ENCODE assay signal across 24 cellular contexts in genomic region chr3:65703820-65704219, GRCh38.
DNase-seq lines count a peak whose midpoint lies in the region; ATAC-seq, FAIRE-seq and TF ChIP-seq lines count a peak whose summit lies in the region.
"Had no signal": no experiment of that assay in that cellular context is flagged by ENCODE, and none has a peak within 500 bp of the region (broad histone marks: within the 10 kb centered on the region; RNA-seq: fewer than 3 reads in every experiment).

No MANE protein-coding gene starts in this region.

- no peaks in the 10 kb centered on the region for H3K79me1 ChIP-seq in H9 (ENCODE audit: insufficient read depth, low read depth, low read length, poor library complexity, severe bottlenecking)

- H2BK20ac ChIP-seq in H9 (ENCODE audit: low read depth, low read length, poor library complexity, severe bottlenecking): no peak overlapping the region

- no peak overlapping the region for H3K4me3 Mint-ChIP-seq in H9
- H3K4me3 Mint-ChIP-seq: B cell; CD4-positive, alpha-beta T cell; CD8-positive, alpha-beta T cell had no signal

- H4K91ac ChIP-seq in H9 (ENCODE audit: insufficient read length, low read depth, low read length): no peak overlapping the region

- in situ Hi-C loops in K562 (cut with MboI): no loop called here

- H2BK120ac ChIP-seq in H9 (ENCODE audit: low read depth, low read length, poor library complexity, severe bottlenecking): no peak overlapping the region

- no peak overlapping the region for H2BK15ac ChIP-seq in H9 (ENCODE audit: low read depth, low read length)

- H3K4me1 Mint-ChIP-seq in H9: peaks cover 16 to 17% of the 10 kb centered on the region in 2 experiments
- H3K4me1 Mint-ChIP-seq: B cell had no signal

- H4K5ac ChIP-seq in H9 (ENCODE audit: insufficient read length, low read depth, low read length): no peak overlapping the region

- FAIRE-seq in A549 (lab: Jason Lieb, UNC) (no peak), K562 (lab: Jason Lieb, UNC) (no peak), keratinocyte (lab: Jason Lieb, UNC) (peak; percentile 39)
- FAIRE-seq: A204.1, D721Med, G401.6, GM12891, GM19239 had no signal

- 0 out of 7 replicates have a peak overlapping the region, but pooled peaks of 1 of the 3 experiments have one; percentile 51 for H3K27ac Mint-ChIP-seq in H9
- H3K27ac Mint-ChIP-seq: B cell; CD4-positive, alpha-beta T cell; CD8-positive, alpha-beta T cell had no signal

- TF ChIP-seq POLR2A in A549 (IDR thresholded peaks at IDR 0.05; ENCODE audit: low read length): no peak
- TF ChIP-seq POLR2A in K562 (conservative IDR thresholded peaks at IDR 0.05): no peak
- no peak for TF ChIP-seq POLR2A in esophagus muscularis mucosa (IDR thresholded peaks at IDR 0.05; ENCODE audit: low read depth)

- H3K79me2 ChIP-seq in H9 (ENCODE audit: insufficient read depth, low read length): 0 out of 2 replicates have a peak, but pooled peaks cover 1% of the 10 kb centered on the region
- H3K79me2 ChIP-seq in K562 (ENCODE audit: control insufficient read depth, insufficient read depth, low read length): no peaks in the 10 kb centered on the region
- H3K79me2 ChIP-seq in keratinocyte (ENCODE audit: control insufficient read depth, insufficient read depth, low read length): no peaks in the 10 kb centered on the region

- no peak overlapping the region for H3K4ac ChIP-seq in H9 (ENCODE audit: low read depth, low read length)

- H3K27ac ChIP-seq in A549 (no peak overlapping the region), H9 (ENCODE audit: insufficient read length, low read depth, low read length) (peak overlapping the region; percentile 32), K562 (ENCODE audit: extremely low read depth, low read depth, low read length) (no peak overlapping the region), keratinocyte (ENCODE audit: control insufficient read depth, insufficient read depth, low read length) (no peak overlapping the region), esophagus muscularis mucosa (replicated peaks in 1 of 4) (no peak overlapping the region)
- H3K27ac ChIP-seq: BLaER1 treated with 17β-estradiol and CSF1 and Interleukin-3, amounts not matched to agents 10 nM and 100 nM; C4-2B had no signal

- no peak overlapping the region for H3K18ac ChIP-seq in H9 (ENCODE audit: insufficient read length, low read depth, low read length)

- H3K23me2 ChIP-seq in H9 (ENCODE audit: insufficient read length, low read depth, low read length, poor library complexity, severe bottlenecking): no peaks in the 10 kb centered on the region

- no peak for TF ChIP-seq RAD21 in A549 (conservative IDR thresholded peaks at IDR 0.05 in 1 of 2, IDR thresholded peaks at IDR 0.05 in 1 of 2)
- TF ChIP-seq RAD21 in K562 (CRISPR knock-in tag; conservative IDR thresholded peaks at IDR 0.05 in 1 of 2, IDR thresholded peaks at IDR 0.05 in 1 of 2): no peak

- H2AFZ ChIP-seq in H9 (ENCODE audit: low read length): no peak overlapping the region
- H2AFZ ChIP-seq in K562 (ENCODE audit: low read depth, low read length): no peak overlapping the region
- no peak overlapping the region for H2AFZ ChIP-seq in keratinocyte (ENCODE audit: control insufficient read depth, low read length)

- H4K20me1 ChIP-seq in H9 (ENCODE audit: control insufficient read depth, insufficient read depth, insufficient read length) (no peaks in the 10 kb centered on the region), K562 (replicated peaks; ENCODE audit: control insufficient read depth, insufficient read depth, low read length) (no peaks in the 10 kb centered on the region), keratinocyte (ENCODE audit: control insufficient read depth, extremely low read depth, insufficient read depth, low read length) (no peaks in the 10 kb centered on the region)
- H4K20me1 ChIP-seq: BLaER1 treated with 17β-estradiol and CSF1 and Interleukin-3, amounts not matched to agents 10 nM and 100 nM had no signal

- H3K4me2 ChIP-seq in A549 (no peak overlapping the region), H9 (ENCODE audit: insufficient read depth, insufficient read length, low read length) (no peak overlapping the region), K562 (ENCODE audit: insufficient read depth, low read length) (no peak overlapping the region), keratinocyte (ENCODE audit: control insufficient read depth, extremely low read depth, insufficient read depth, low read depth, low read length) (no peak overlapping the region)
- H3K4me2 ChIP-seq: BLaER1 treated with 17β-estradiol and CSF1 and Interleukin-3, amounts not matched to agents 10 nM and 100 nM had no signal

- H3K9me3 Mint-ChIP-seq in H9: peaks cover 2 to 3% of the 10 kb centered on the region in 2 experiments; a peak in 2 of 5 replicates
- H3K9me3 Mint-ChIP-seq: CD4-positive, alpha-beta T cell had no signal

- H3K36me3 Mint-ChIP-seq in H9 (ENCODE audit: insufficient read depth in 1 of 3, low read depth in 3 of 3): peaks cover 2 to 5% (median 3%) of the 10 kb centered on the region in 3 experiments; a peak in 4 of 7 replicates
- H3K36me3 Mint-ChIP-seq: CD8-positive, alpha-beta T cell had no signal

- 78% methylated on average over 2 of the region's 2 CpGs for WGBS in A549 (ENCODE audit: missing lambda C conversion rate)
- WGBS in H9 (ENCODE audit: extremely low coverage, insufficient read length, low lambda C conversion rate): no CpG with 5 or more reads among the region's 2 CpGs
- 4% methylated on average over 2 of the region's 2 CpGs for WGBS in K562 (ENCODE audit: insufficient coverage, low coverage, missing lambda C conversion rate)
- WGBS in esophagus muscularis mucosa: 92% methylated on average over 2 of the region's 2 CpGs

- intact Hi-C loops in K562 (cut with micrococcal nuclease) (no loop called here), esophagus muscularis mucosa (cut with DNase I) (no loop called here)

- no peak overlapping the region for H3K4me3 ChIP-seq in A549
- no peak overlapping the region for H3K4me3 ChIP-seq in K562
- H3K4me3 ChIP-seq in keratinocyte (ENCODE audit: control insufficient read depth in 2 of 3, extremely low read depth in 1 of 3, insufficient read depth in 2 of 3, low read depth in 1 of 3, low read length in 3 of 3): no peak overlapping the region
- H3K4me3 ChIP-seq in esophagus muscularis mucosa: no peak overlapping the region
- H3K4me3 ChIP-seq: BLaER1 treated with 17β-estradiol and CSF1 and Interleukin-3, amounts not matched to agents 10 nM and 100 nM had no signal

- no peak overlapping the region for H3K23ac ChIP-seq in H9 (ENCODE audit: insufficient read length, low read depth, low read length)

- dilution Hi-C loops in keratinocyte (cut with MboI; ENCODE audit: extremely low pct_ligation_motif_present, low sequenced_read_pairs): no loop called here

- no peaks in the 10 kb centered on the region for H3K27me3 ChIP-seq in H9 (ENCODE audit: insufficient read depth, low read length)
- peaks cover 0 to 4% of the 10 kb centered on the region in 2 experiments; a peak in 1 of 5 replicates for H3K27me3 ChIP-seq in K562 (ENCODE audit: control insufficient read depth in 2 of 2, insufficient read depth in 2 of 2, low read length in 2 of 2)
- no peaks in the 10 kb centered on the region for H3K27me3 ChIP-seq in keratinocyte (ENCODE audit: control insufficient read depth, extremely low read depth, insufficient read depth, low read length)
- H3K27me3 ChIP-seq in esophagus muscularis mucosa: no peaks in the 10 kb centered on the region
- H3K27me3 ChIP-seq: BLaER1 treated with 17β-estradiol and CSF1 and Interleukin-3, amounts not matched to agents 10 nM and 100 nM had no signal

- POLR2A ChIA-PET in A549 (lab: Yijun Ruan, JAX) (no interaction called here), K562 (lab: Yijun Ruan, JAX) (no interaction called here)

- H3K36me3 ChIP-seq in K562 (ENCODE audit: control insufficient read depth, insufficient read depth, low read length): no peaks in the 10 kb centered on the region
- H3K36me3 ChIP-seq in keratinocyte (ENCODE audit: control insufficient read depth in 2 of 2, extremely low read depth in 1 of 2, insufficient read depth in 2 of 2, low read length in 2 of 2): no peaks in the 10 kb centered on the region
- H3K36me3 ChIP-seq in esophagus muscularis mucosa: no peaks in the 10 kb centered on the region

- no peaks in the 10 kb centered on the region for H3K27me3 Mint-ChIP-seq in H9 (ENCODE audit: low read depth)
- H3K27me3 Mint-ChIP-seq: B cell; CD4-positive, alpha-beta T cell had no signal

- H4K8ac ChIP-seq in H9 (replicated peaks; ENCODE audit: insufficient read length, low read depth, low read length): no peak overlapping the region

- BruUV-seq in K562 (replicated peaks; lab: Mats Ljungman, UMichigan): no TSS peak

- H3K9ac ChIP-seq in H9 (ENCODE audit: extremely low read depth, insufficient read length, low read length) (no peak overlapping the region), K562 (ENCODE audit: insufficient read depth in 1 of 2, low read depth in 2 of 2, low read length in 2 of 2) (no peak overlapping the region), keratinocyte (ENCODE audit: control insufficient read depth, extremely low read depth, insufficient read depth, low read length) (no peak overlapping the region)
- H3K9ac ChIP-seq: BLaER1 treated with 17β-estradiol and CSF1 and Interleukin-3, amounts not matched to agents 10 nM and 100 nM had no signal

- DNase-seq in A549 (ENCODE audit: low read depth in 1 of 2, low spot score in 1 of 2): no peak
- DNase-seq in H9: no peak
- no peak for DNase-seq in K562 (ENCODE audit: extremely low read depth in 1 of 4, low spot score in 3 of 4)
- DNase-seq in keratinocyte (ENCODE audit: low read depth, low spot score): no peak
- DNase-seq in NCI-H1694 treated with DMSO at 0.1 percent for 48 hours (lab: John Stamatoyannopoulos, UW): no peak
- no peak for DNase-seq in esophagus muscularis mucosa (ENCODE audit: extremely low spot score)
- DNase-seq: 8988T; AML-193; Caco-2; Calu3; CD4-positive, alpha-beta T cell; CD8-positive, alpha-beta T cell; DMS79 treated with DMSO at 0.1 percent for 48 hours; GF-D8 had no signal

- no peak overlapping the region for H3K56ac ChIP-seq in H9 (ENCODE audit: insufficient read length, low read depth, low read length)

- no peak for TF ChIP-seq CTCF in A549 (IDR thresholded peaks at IDR 0.05)
- no peak for TF ChIP-seq CTCF in H9 (conservative IDR thresholded peaks at IDR 0.05)
- no peak for TF ChIP-seq CTCF in K562 (IDR thresholded peaks at IDR 0.05 in 2 of 3, conservative IDR thresholded peaks at IDR 0.05 in 1 of 3; ENCODE audit: insufficient read depth in 2 of 3, low read depth in 1 of 3, low read length in 3 of 3)
- no peak for TF ChIP-seq CTCF in keratinocyte (optimal IDR thresholded peaks at IDR 0.05 in 1 of 3, IDR thresholded peaks at IDR 0.05 in 1 of 3, conservative IDR thresholded peaks at IDR 0.05 in 1 of 3; ENCODE audit: extremely low read depth in 1 of 3, insufficient read depth in 2 of 3, low read length in 3 of 3)
- no peak for TF ChIP-seq CTCF in esophagus muscularis mucosa (IDR thresholded peaks at IDR 0.05)

- TF ChIP-seq EP300 in A549 (IDR thresholded peaks at IDR 0.05): no peak
- TF ChIP-seq EP300 in K562 (IDR thresholded peaks at IDR 0.05; ENCODE audit: low read length): no peak
- TF ChIP-seq EP300 in esophagus muscularis mucosa (IDR thresholded peaks at IDR 0.05): no peak

- ATAC-seq in A549 (no peak), K562 (no peak), HG03521 (IDR thresholded peaks at IDR 0.05; ENCODE audit: unreplicated experiment) (no peak), GM21825 (IDR thresholded peaks at IDR 0.05; ENCODE audit: unreplicated experiment) (no peak)
- ATAC-seq: CD8-positive, alpha-beta T cell had no signal

- H2AK5ac ChIP-seq in H9 (ENCODE audit: insufficient read length, low read length): no peak overlapping the region

- no peaks in the 10 kb centered on the region for H3K9me3 ChIP-seq in A549
- no peaks in the 10 kb centered on the region for H3K9me3 ChIP-seq in H9 (ENCODE audit: control insufficient read depth, low read depth, low read length)
- no peaks in the 10 kb centered on the region for H3K9me3 ChIP-seq in K562 (replicated peaks; ENCODE audit: control insufficient read depth, insufficient read depth, low read depth, low read length)
- H3K9me3 ChIP-seq in keratinocyte (ENCODE audit: control insufficient read depth, low read depth, low read length): no peaks in the 10 kb centered on the region
- no peaks in the 10 kb centered on the region for H3K9me3 ChIP-seq in esophagus muscularis mucosa
- H3K9me3 ChIP-seq: Caco-2 had no signal

- H3K4me1 ChIP-seq in A549 (no peaks in the 10 kb centered on the region), H9 (ENCODE audit: insufficient read depth, low read length) (peaks cover 2% of the 10 kb centered on the region), K562 (replicated peaks in 1 of 2; ENCODE audit: control insufficient read depth in 2 of 2, insufficient read depth in 2 of 2, low read length in 2 of 2) (no peaks in the 10 kb centered on the region), keratinocyte (ENCODE audit: control insufficient read depth, extremely low read depth, insufficient read depth, low read length) (no peaks in the 10 kb centered on the region), esophagus muscularis mucosa (peaks cover 0 to 12% (median 7%) of the 10 kb centered on the region in 4 donors)
- H3K4me1 ChIP-seq: BLaER1 treated with 17β-estradiol and CSF1 and Interleukin-3, amounts not matched to agents 10 nM and 100 nM; Caco-2 had no signal

- H2BK12ac ChIP-seq in H9 (ENCODE audit: insufficient read length, low read depth, low read length): no peak overlapping the region

- no peak overlapping the region for H3T11ph ChIP-seq in H9 (ENCODE audit: low read length)

- H2BK5ac ChIP-seq in H9 (ENCODE audit: insufficient read length, low read length): no peak overlapping the region

- H3K9me1 ChIP-seq in K562 (ENCODE audit: control insufficient read depth, insufficient read depth, low read length): no peaks in the 10 kb centered on the region
- no peaks in the 10 kb centered on the region for H3K9me1 ChIP-seq in keratinocyte (ENCODE audit: control insufficient read depth, extremely low read depth, insufficient read depth, low read length)

- H3K14ac ChIP-seq in H9 (ENCODE audit: insufficient read depth, low read length): no peak overlapping the region

- CTCF ChIA-PET in A549 (lab: Yijun Ruan, JAX) (interaction anchor here (1.1 kb wide), 1 partner anchor 21 kb away, joined by 4 read pairs; no protein-coding TSS in a partner anchor), K562 (lab: Yijun Ruan, JAX; ENCODE audit: low intra/inter-chr PET ratio) (no interaction called here)

Comparison
In these comparisons a context has a peak if more than half of its experiments do, and no peak if none do; other contexts are left out.
1. Of the 35 proteins assayed by ChIP-seq in both K562 and A549: peak only in K562: none; only in A549: MAFK; in both: none; in neither: 34.